Comparison of ENCODE assay signal across 7 cellular contexts in the genomic region with DNA sequence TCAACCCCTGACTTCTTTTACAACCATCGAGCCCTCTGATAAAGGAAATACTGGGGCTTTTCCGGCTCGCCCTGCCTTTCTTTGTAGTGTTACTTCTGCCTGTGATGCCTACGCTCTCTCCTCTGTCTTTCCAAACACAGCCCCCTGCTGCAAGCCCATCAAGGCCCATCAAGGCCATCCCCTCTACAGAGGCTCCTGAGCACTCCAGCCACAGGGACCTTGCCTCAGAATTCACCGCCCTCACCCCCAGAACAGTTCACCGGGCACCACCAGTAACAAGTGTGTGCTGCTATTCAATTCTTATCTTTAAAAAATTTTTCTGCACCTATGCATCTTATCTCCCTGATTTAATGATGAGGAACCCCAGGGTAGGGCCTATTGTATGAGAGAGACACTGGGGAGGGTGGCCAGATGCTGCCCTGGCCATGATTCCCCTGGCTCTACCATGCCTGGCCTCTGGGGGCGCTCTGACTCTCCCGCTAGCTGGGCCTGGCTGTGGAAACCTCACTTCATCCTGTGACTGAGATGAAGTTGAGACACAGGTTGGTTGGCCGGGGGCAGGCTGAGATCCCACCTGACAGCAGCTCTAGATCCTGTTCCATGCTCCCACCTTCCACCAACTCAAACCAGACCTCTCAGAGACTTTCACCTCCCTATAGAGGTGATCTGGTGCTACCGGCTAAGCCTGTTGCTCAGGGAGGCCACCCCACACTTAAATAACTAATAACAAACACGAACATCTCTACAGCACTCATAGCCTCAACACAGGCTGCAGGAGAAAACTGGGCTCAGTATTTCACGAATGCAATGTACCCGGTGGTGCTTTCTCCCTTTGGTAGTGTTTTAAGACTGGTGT. TPM values are rescaled to one million over a fixed set of nuclear protein-coding genes. Genes with fewer than 3 reads are reported as not detected.
DNase-seq lines count a peak whose midpoint lies in the region; ATAC-seq and TF ChIP-seq lines count a peak whose summit lies in the region.

No MANE protein-coding gene starts in this region.

- H3K4me3 Mint-ChIP-seq in activated CD4-positive, alpha-beta T cell treated with anti-CD3 and anti-CD28 coated beads, Interleukin-2, amount 10 ng/mL, durations not matched to agents 24 days and 14 days: no peak overlapping the region

- no peak overlapping the region for H3K27ac Mint-ChIP-seq in activated CD4-positive, alpha-beta T cell treated with anti-CD3 and anti-CD28 coated beads, Interleukin-2, amount 10 ng/mL, durations not matched to agents 24 days and 14 days

- no peak for ATAC-seq in gastrocnemius medialis
- ATAC-seq in HG03135 (IDR thresholded peaks at IDR 0.05; ENCODE audit: unreplicated experiment): no peak

- WGBS in esophagus squamous epithelium, 2 donors: 81 to 82% methylated on average over 10 to 12 of the region's 13 CpGs
- 81% methylated on average over 13 of the region's 13 CpGs for WGBS in prostate gland

- intact Hi-C loops in activated CD4-positive, alpha-beta T cell treated with anti-CD3 and anti-CD28 coated beads, Interleukin-2, amount 10 ng/mL, durations not matched to agents 24 days and 14 days (cut with micrococcal nuclease): no loop called here
- intact Hi-C loops in esophagus squamous epithelium (cut with DNase I): no loop called here
- intact Hi-C loops in gastrocnemius medialis (cut with DNase I; ENCODE audit: low total_unique reads): no loop called here
- intact Hi-C loops in prostate gland (cut with DNase I): no loop called here

- H3K4me1 ChIP-seq in esophagus squamous epithelium (no peaks in the 10 kb centered on the region), gastrocnemius medialis (no peaks in the 10 kb centered on the region), prostate gland (replicated peaks) (no peaks in the 10 kb centered on the region)

- H3K36me3 ChIP-seq in esophagus squamous epithelium (no peaks in the 10 kb centered on the region), gastrocnemius medialis (no peaks in the 10 kb centered on the region), prostate gland (no peaks in the 10 kb centered on the region)

- H3K4me1 Mint-ChIP-seq in activated CD4-positive, alpha-beta T cell treated with anti-CD3 and anti-CD28 coated beads, Interleukin-2, amount 10 ng/mL, durations not matched to agents 24 days and 14 days: no peaks in the 10 kb centered on the region

- H3K9me3 Mint-ChIP-seq in activated CD4-positive, alpha-beta T cell treated with anti-CD3 and anti-CD28 coated beads, Interleukin-2, amount 10 ng/mL, durations not matched to agents 24 days and 14 days: no peaks in the 10 kb centered on the region

- H3K27ac ChIP-seq in esophagus squamous epithelium (no peak overlapping the region), gastrocnemius medialis (no peak overlapping the region), prostate gland (no peak overlapping the region)

- H3K27me3 ChIP-seq in esophagus squamous epithelium (peaks cover 0 to 72% (median 0%) of the 10 kb centered on the region in 4 donors), gastrocnemius medialis (no peaks in the 10 kb centered on the region), prostate gland (replicated peaks; ENCODE audit: insufficient read depth) (no peaks in the 10 kb centered on the region)

- peak; percentile 51 for DNase-seq in HT-29 (ENCODE audit: low spot score)
- DNase-seq in activated CD4-positive, alpha-beta T cell treated with anti-CD3 and anti-CD28 coated beads, Interleukin-2, amount 10 ng/mL, durations not matched to agents 24 days and 14 days: peak; percentile 84
- no peak for DNase-seq in esophagus squamous epithelium (lab: John Stamatoyannopoulos, UW)
- no peak for DNase-seq in gastrocnemius medialis
- no peak for DNase-seq in prostate gland (ENCODE audit: low spot score)

- peaks cover 56% of the 10 kb centered on the region for H3K27me3 Mint-ChIP-seq in activated CD4-positive, alpha-beta T cell treated with anti-CD3 and anti-CD28 coated beads, Interleukin-2, amount 10 ng/mL, durations not matched to agents 24 days and 14 days

- TF ChIP-seq CTCF in GM12875 (IDR thresholded peaks at IDR 0.05; ENCODE audit: borderline replicate concordance, insufficient read depth, low read depth, low read length) (peak; percentile 98), esophagus squamous epithelium (IDR thresholded peaks at IDR 0.05) (peak; percentile 11 to 47 (median 26)), gastrocnemius medialis (IDR thresholded peaks at IDR 0.05 in 4 of 5, conservative IDR thresholded peaks at IDR 0.05 in 1 of 5) (peak in 3 of 5 experiments; percentile 12 to 43 (median 20)), prostate gland (IDR thresholded peaks at IDR 0.05) (peak in 1 of 4 experiments; percentile 22)

- in situ Hi-C loops in gastrocnemius medialis (cut with MboI; ENCODE audit: low sequenced_read_pairs in 4 of 4): no loop called here

- H3K4me3 ChIP-seq in GM12875 (ENCODE audit: low read depth, low read length): no peak overlapping the region
- H3K4me3 ChIP-seq in esophagus squamous epithelium: no peak overlapping the region
- no peak overlapping the region for H3K4me3 ChIP-seq in gastrocnemius medialis
- no peak overlapping the region for H3K4me3 ChIP-seq in prostate gland

- TF ChIP-seq POLR2A in esophagus squamous epithelium (IDR thresholded peaks at IDR 0.05) (no peak), gastrocnemius medialis (IDR thresholded peaks at IDR 0.05) (no peak), prostate gland (IDR thresholded peaks at IDR 0.05) (no peak)

- no peaks in the 10 kb centered on the region for H3K36me3 Mint-ChIP-seq in activated CD4-positive, alpha-beta T cell treated with anti-CD3 and anti-CD28 coated beads, Interleukin-2, amount 10 ng/mL, durations not matched to agents 24 days and 14 days (ENCODE audit: low read depth)

- no peaks in the 10 kb centered on the region for H3K9me3 ChIP-seq in esophagus squamous epithelium
- no peaks in the 10 kb centered on the region for H3K9me3 ChIP-seq in gastrocnemius medialis
- H3K9me3 ChIP-seq in prostate gland: no peaks in the 10 kb centered on the region

RNA-seq across cellular contexts. Expression of a gene that starts 19.2 kb away (rescaled TPM):
- total RNA-seq in HT-29 (2014; rRNA removed; shearing (Covaris generic)): not detected in 2 replicates
- total RNA-seq in activated CD4-positive, alpha-beta T cell treated with anti-CD3 and anti-CD28 coated beads, Interleukin-2, amount 10 ng/mL, durations not matched to agents 24 days and 14 days: 0.09 TPM in 2 replicates
- total RNA-seq in esophagus squamous epithelium (under 1 TPM in 2 of 4 donors, not detected in 2; under 0.01 to 0.15 TPM), gastrocnemius medialis (not detected), prostate gland (under 1 TPM in 1 of 2 donors, not detected in 1; 0.23 TPM)

Comparison
In these comparisons a context has a peak if more than half of its experiments do, and no peak if none do; other contexts are left out.
1. DNase-seq: peak in HT-29 (single experiment) and activated CD4-positive, alpha-beta T cell treated with anti-CD3 and anti-CD28 coated beads, Interleukin-2, amount 10 ng/mL, durations not matched to agents 24 days and 14 days (single experiment); none in esophagus squamous epithelium (single experiment), gastrocnemius medialis (0 of 2) and prostate gland (single experiment).